ENCODE assay signal across 1 cellular context in genomic region chr17:45786349-45786748, GRCh38.
TF ChIP-seq lines count a peak whose summit lies in the region.

No MANE protein-coding gene starts in this region.

TF ChIP-seq in HepG2, 621 proteins besides CTCF, POLR2A, EP300 and RAD21:
- TF ChIP-seq ZNF326 (CRISPR knock-in tag; IDR thresholded peaks at IDR 0.05; ENCODE audit: borderline replicate concordance) (no peak), ZNF768 (CRISPR knock-in tag; IDR thresholded peaks at IDR 0.05) (peak; percentile 60; the same call in 1 of the 2 replicates), CERS6 (CRISPR knock-in tag; IDR thresholded peaks at IDR 0.05) (no peak), RCOR2 (CRISPR knock-in tag; IDR thresholded peaks at IDR 0.05) (no peak)
